20 cellular contexts compared by ENCODE assay signal in genomic region chr5:179459771-179460170, GRCh38.
"Had no signal": no experiment of that assay in that cellular context is flagged by ENCODE, and none has a peak within 500 bp of the region (broad histone marks: within the 10 kb centered on the region; RNA-seq: fewer than 3 reads in every experiment).

No MANE protein-coding gene starts in this region.

- ATAC-seq: HepG2, K562 had no signal

- H3K9me3 ChIP-seq: SK-N-SH had no signal

- H3K27ac ChIP-seq: KMS-11, RWPE1 had no signal

- DNase-seq: Kasumi-1, MM.1S, NCI-H1092 treated with DMSO at 0.1 percent for 48 hours, NCI-H1436, NCI-H187, NCI-H2029, NCI-H2081 treated with DMSO at 0.1 percent for 48 hours, NCI-H2171, NCI-H226, NCI-H446, NCI-H510A, NCI-H524 treated with DMSO at 0.1 percent for 48 hours, NCI-H69, NCI-H774, SHP77, SK-N-SH had no signal

- H3K9ac ChIP-seq: KMS-11, SK-N-SH had no signal

- H3K4me2 ChIP-seq: KMS-11, SK-N-SH had no signal

- H3K4me3 ChIP-seq: K562 had no signal
